In the genomic region with DNA sequence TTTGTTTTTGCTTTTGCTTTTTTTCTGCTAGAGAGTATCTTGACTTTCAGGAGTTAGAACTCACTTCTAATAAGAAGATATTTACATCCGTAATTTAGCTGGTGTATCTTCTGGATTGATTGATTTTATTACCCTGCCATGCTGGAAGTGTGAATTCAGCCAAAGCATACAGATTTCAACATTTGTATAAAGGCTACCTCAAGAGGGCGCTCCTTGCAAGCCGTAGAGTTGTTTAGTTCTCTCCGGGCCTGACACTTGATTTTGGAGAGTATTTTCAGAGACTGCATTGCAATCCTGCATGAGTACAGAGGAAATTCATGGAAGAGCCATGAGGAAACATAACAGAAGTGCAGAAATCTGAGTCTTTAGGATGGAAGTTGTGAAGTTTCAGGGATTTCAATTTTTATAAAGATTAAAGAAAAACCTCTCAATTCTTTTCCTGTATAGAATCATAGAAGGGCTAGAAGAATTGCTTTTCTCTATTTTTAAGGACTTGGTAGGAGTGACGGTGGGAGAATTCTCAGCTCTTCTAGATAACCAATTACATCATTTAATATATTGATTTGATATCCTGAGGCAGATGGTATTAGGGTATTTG, we compare ENCODE assay signal across 2 cellular contexts.
TF ChIP-seq lines count a peak whose summit lies in the region.

No MANE protein-coding gene starts in this region.

TF ChIP-seq in WTC11, 78 proteins besides CTCF, POLR2A, EP300 and RAD21 (continued from another document):
- TF ChIP-seq, protein P1, sequence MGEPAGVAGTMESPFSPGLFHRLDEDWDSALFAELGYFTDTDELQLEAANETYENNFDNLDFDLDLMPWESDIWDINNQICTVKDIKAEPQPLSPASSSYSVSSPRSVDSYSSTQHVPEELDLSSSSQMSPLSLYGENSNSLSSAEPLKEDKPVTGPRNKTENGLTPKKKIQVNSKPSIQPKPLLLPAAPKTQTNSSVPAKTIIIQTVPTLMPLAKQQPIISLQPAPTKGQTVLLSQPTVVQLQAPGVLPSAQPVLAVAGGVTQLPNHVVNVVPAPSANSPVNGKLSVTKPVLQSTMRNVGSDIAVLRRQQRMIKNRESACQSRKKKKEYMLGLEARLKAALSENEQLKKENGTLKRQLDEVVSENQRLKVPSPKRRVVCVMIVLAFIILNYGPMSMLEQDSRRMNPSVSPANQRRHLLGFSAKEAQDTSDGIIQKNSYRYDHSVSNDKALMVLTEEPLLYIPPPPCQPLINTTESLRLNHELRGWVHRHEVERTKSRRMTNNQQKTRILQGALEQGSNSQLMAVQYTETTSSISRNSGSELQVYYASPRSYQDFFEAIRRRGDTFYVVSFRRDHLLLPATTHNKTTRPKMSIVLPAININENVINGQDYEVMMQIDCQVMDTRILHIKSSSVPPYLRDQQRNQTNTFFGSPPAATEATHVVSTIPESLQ (CRISPR knock-in tag; IDR thresholded peaks at IDR 0.05), result no peak
- TF ChIP-seq NFATC4 (CRISPR knock-in tag; IDR thresholded peaks at IDR 0.05) (no peak), RELA (CRISPR knock-in tag; IDR thresholded peaks at IDR 0.05; ENCODE audit: borderline replicate concordance) (no peak), SMAD3 (CRISPR knock-in tag; IDR thresholded peaks at IDR 0.05; ENCODE audit: borderline replicate concordance) (no peak)
- TF ChIP-seq, protein P2, sequence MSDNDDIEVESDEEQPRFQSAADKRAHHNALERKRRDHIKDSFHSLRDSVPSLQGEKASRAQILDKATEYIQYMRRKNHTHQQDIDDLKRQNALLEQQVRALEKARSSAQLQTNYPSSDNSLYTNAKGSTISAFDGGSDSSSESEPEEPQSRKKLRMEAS (CRISPR knock-in tag; IDR thresholded peaks at IDR 0.05), result no peak
- TF ChIP-seq, protein P3, sequence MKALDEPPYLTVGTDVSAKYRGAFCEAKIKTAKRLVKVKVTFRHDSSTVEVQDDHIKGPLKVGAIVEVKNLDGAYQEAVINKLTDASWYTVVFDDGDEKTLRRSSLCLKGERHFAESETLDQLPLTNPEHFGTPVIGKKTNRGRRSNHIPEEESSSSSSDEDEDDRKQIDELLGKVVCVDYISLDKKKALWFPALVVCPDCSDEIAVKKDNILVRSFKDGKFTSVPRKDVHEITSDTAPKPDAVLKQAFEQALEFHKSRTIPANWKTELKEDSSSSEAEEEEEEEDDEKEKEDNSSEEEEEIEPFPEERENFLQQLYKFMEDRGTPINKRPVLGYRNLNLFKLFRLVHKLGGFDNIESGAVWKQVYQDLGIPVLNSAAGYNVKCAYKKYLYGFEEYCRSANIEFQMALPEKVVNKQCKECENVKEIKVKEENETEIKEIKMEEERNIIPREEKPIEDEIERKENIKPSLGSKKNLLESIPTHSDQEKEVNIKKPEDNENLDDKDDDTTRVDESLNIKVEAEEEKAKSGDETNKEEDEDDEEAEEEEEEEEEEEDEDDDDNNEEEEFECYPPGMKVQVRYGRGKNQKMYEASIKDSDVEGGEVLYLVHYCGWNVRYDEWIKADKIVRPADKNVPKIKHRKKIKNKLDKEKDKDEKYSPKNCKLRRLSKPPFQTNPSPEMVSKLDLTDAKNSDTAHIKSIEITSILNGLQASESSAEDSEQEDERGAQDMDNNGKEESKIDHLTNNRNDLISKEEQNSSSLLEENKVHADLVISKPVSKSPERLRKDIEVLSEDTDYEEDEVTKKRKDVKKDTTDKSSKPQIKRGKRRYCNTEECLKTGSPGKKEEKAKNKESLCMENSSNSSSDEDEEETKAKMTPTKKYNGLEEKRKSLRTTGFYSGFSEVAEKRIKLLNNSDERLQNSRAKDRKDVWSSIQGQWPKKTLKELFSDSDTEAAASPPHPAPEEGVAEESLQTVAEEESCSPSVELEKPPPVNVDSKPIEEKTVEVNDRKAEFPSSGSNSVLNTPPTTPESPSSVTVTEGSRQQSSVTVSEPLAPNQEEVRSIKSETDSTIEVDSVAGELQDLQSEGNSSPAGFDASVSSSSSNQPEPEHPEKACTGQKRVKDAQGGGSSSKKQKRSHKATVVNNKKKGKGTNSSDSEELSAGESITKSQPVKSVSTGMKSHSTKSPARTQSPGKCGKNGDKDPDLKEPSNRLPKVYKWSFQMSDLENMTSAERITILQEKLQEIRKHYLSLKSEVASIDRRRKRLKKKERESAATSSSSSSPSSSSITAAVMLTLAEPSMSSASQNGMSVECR (CRISPR knock-in tag; IDR thresholded peaks at IDR 0.05; ENCODE audit: borderline replicate concordance), result no peak

TF ChIP-seq in HepG2, 621 proteins besides CTCF, POLR2A, EP300 and RAD21 (continued from another document):
- TF ChIP-seq, protein P4, sequence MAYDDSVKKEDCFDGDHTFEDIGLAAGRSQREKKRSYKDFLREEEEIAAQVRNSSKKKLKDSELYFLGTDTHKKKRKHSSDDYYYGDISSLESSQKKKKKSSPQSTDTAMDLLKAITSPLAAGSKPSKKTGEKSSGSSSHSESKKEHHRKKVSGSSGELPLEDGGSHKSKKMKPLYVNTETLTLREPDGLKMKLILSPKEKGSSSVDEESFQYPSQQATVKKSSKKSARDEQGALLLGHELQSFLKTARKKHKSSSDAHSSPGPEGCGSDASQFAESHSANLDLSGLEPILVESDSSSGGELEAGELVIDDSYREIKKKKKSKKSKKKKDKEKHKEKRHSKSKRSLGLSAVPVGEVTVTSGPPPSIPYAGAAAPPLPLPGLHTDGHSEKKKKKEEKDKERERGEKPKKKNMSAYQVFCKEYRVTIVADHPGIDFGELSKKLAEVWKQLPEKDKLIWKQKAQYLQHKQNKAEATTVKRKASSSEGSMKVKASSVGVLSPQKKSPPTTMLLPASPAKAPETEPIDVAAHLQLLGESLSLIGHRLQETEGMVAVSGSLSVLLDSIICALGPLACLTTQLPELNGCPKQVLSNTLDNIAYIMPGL (CRISPR knock-in tag; IDR thresholded peaks at IDR 0.05; ENCODE audit: borderline replicate concordance in 1 of 2, low read depth in 1 of 2), result peak in 1 of 2 experiments; percentile 25; a peak in 1 of 4 replicates
- TF ChIP-seq SCMH1 (CRISPR knock-in tag; IDR thresholded peaks at IDR 0.05; ENCODE audit: borderline replicate concordance) (no peak), TARDBP (CRISPR knock-in tag; IDR thresholded peaks at IDR 0.05) (no peak), MIER3 (CRISPR knock-in tag; IDR thresholded peaks at IDR 0.05; ENCODE audit: borderline replicate concordance) (peak; percentile 51; the same call in 1 of the 2 replicates), RFXANK (CRISPR knock-in tag; IDR thresholded peaks at IDR 0.05) (no peak), THAP11 (CRISPR knock-in tag; IDR thresholded peaks at IDR 0.05) (peak; percentile 35; the same call in 1 of the 2 replicates), TGIF2 (CRISPR knock-in tag; IDR thresholded peaks at IDR 0.05) (0 out of 2 replicates have a peak, but pooled peaks have one; percentile 29), IKZF1 (IDR thresholded peaks at IDR 0.05) (no peak), TOE1 (CRISPR knock-in tag; IDR thresholded peaks at IDR 0.05) (0 out of 2 replicates have a peak, but pooled peaks have one; percentile 40), SMC3 (IDR thresholded peaks at IDR 0.05; ENCODE audit: low read length) (peak; percentile 97), CEBPB (IDR thresholded peaks at IDR 0.05; ENCODE audit: borderline replicate concordance, low read depth, low read length) (peak; percentile 20; the same call in 1 of the 2 replicates), GATAD2A (CRISPR knock-in tag; IDR thresholded peaks at IDR 0.05) (0 out of 2 replicates have a peak, but pooled peaks have one; percentile 14), ZNF180 (CRISPR knock-in tag; IDR thresholded peaks at IDR 0.05; ENCODE audit: borderline replicate concordance, low read depth) (no peak), CEBPG (CRISPR knock-in tag; IDR thresholded peaks at IDR 0.05) (peak; percentile 75), SP5 (CRISPR knock-in tag; IDR thresholded peaks at IDR 0.05; ENCODE audit: borderline replicate concordance, low read depth) (0 out of 2 replicates have a peak, but pooled peaks have one; percentile 12), RNF2 (conservative IDR thresholded peaks at IDR 0.05; ENCODE audit: low read depth) (no peak), FOXA3 (CRISPR knock-in tag; IDR thresholded peaks at IDR 0.05) (0 out of 2 replicates have a peak, but pooled peaks have one; percentile 35)
- TF ChIP-seq, protein P5, sequence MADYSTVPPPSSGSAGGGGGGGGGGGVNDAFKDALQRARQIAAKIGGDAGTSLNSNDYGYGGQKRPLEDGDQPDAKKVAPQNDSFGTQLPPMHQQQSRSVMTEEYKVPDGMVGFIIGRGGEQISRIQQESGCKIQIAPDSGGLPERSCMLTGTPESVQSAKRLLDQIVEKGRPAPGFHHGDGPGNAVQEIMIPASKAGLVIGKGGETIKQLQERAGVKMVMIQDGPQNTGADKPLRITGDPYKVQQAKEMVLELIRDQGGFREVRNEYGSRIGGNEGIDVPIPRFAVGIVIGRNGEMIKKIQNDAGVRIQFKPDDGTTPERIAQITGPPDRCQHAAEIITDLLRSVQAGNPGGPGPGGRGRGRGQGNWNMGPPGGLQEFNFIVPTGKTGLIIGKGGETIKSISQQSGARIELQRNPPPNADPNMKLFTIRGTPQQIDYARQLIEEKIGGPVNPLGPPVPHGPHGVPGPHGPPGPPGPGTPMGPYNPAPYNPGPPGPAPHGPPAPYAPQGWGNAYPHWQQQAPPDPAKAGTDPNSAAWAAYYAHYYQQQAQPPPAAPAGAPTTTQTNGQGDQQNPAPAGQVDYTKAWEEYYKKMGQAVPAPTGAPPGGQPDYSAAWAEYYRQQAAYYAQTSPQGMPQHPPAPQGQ (CRISPR knock-in tag; IDR thresholded peaks at IDR 0.05; ENCODE audit: borderline replicate concordance), result no peak
- TF ChIP-seq, protein P6, sequence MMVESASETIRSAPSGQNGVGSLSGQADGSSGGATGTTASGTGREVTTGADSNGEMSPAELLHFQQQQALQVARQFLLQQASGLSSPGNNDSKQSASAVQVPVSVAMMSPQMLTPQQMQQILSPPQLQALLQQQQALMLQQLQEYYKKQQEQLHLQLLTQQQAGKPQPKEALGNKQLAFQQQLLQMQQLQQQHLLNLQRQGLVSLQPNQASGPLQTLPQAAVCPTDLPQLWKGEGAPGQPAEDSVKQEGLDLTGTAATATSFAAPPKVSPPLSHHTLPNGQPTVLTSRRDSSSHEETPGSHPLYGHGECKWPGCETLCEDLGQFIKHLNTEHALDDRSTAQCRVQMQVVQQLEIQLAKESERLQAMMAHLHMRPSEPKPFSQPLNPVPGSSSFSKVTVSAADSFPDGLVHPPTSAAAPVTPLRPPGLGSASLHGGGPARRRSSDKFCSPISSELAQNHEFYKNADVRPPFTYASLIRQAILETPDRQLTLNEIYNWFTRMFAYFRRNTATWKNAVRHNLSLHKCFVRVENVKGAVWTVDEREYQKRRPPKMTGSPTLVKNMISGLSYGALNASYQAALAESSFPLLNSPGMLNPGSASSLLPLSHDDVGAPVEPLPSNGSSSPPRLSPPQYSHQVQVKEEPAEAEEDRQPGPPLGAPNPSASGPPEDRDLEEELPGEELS (CRISPR knock-in tag; IDR thresholded peaks at IDR 0.05), result no peak
- TF ChIP-seq, protein P7, sequence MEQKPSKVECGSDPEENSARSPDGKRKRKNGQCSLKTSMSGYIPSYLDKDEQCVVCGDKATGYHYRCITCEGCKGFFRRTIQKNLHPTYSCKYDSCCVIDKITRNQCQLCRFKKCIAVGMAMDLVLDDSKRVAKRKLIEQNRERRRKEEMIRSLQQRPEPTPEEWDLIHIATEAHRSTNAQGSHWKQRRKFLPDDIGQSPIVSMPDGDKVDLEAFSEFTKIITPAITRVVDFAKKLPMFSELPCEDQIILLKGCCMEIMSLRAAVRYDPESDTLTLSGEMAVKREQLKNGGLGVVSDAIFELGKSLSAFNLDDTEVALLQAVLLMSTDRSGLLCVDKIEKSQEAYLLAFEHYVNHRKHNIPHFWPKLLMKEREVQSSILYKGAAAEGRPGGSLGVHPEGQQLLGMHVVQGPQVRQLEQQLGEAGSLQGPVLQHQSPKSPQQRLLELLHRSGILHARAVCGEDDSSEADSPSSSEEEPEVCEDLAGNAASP (CRISPR knock-in tag; IDR thresholded peaks at IDR 0.05; ENCODE audit: borderline replicate concordance), result peak; percentile 58; the same call in 1 of the 2 replicates
